In genomic region chr3:100697723-100698285, GRCh38 we compare ENCODE assay signal across 9 cellular contexts.
"Had no signal": no experiment of that assay in that cellular context is flagged by ENCODE, and none has a peak within 500 bp of the region (broad histone marks: within the 10 kb centered on the region; RNA-seq: fewer than 3 reads in every experiment).

No MANE protein-coding gene starts in this region.

- H3K4me3 ChIP-seq: vagina had no signal

- H3K27ac ChIP-seq: foreskin keratinocyte, vagina, WERI-Rb-1 had no signal

- H3K9me3 Mint-ChIP-seq: natural killer cell treated with Interleukin-12 subunit alpha and Interleukin-12 subunit beta and Interleukin-15 and Interleukin-18, amount 100 ng/mL, for 72 hours had no signal

- H3K27ac Mint-ChIP-seq: natural killer cell treated with Interleukin-12 subunit alpha and Interleukin-12 subunit beta and Interleukin-15 and Interleukin-18, amount 100 ng/mL, for 72 hours had no signal

- H3K9me3 ChIP-seq: vagina had no signal

- H3K4me1 ChIP-seq: vagina had no signal

- DNase-seq: activated CD4-positive, alpha-beta T cell treated with anti-CD3 and anti-CD28 coated beads for 4 hours; activated naive CD4-positive, alpha-beta T cell treated with Interleukin-2 at 50 U/mL for 16 hours; effector CD4-positive, alpha-beta T cell; foreskin keratinocyte; head of caudate nucleus; midbrain; WERI-Rb-1 had no signal

- ATAC-seq: foreskin keratinocyte had no signal

- H3K4me3 Mint-ChIP-seq: natural killer cell treated with Interleukin-12 subunit alpha and Interleukin-12 subunit beta and Interleukin-15 and Interleukin-18, amount 100 ng/mL, for 72 hours had no signal

- H3K36me3 ChIP-seq: vagina, WERI-Rb-1 had no signal

- H3K27me3 ChIP-seq: foreskin keratinocyte, vagina had no signal

- H3K36me3 Mint-ChIP-seq: natural killer cell treated with Interleukin-12 subunit alpha and Interleukin-12 subunit beta and Interleukin-15 and Interleukin-18, amount 100 ng/mL, for 72 hours had no signal
